ENCODE assay signal across 8 cellular contexts in the genomic region with DNA sequence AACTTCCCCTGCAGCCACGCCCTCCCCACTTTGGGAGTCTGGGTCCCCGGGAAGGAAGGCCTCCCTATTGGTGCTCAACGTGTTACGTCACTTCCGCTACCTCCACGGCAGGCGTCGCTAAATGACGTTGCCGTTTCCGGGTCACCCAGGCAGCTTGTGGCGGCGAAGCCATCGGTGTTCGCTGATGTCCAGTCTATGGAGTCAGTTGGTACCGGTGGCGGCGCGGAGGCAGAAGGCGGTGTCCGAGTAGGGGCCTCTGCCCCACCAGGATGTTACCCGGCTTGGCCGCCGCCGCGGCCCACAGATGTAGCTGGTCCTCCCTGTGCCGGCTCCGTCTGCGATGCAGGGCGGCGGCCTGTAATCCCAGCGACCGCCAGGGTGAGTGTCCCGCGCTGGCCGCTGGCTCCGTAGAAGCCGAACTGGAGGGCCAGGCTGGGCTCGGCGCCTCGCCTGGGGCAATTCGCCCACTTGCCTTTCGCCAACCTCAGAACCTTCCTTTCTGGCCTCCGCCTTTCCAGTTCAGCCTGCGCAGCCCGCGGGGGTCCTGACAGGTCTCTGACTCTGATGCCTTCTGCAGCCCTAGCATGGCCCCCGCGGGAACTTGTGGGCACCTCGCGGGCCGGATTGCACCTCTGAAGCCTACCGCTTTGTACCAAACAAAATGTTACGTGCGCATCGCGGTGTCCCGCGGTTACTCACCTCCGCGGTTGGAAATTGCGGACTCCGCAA. TPM values are rescaled to one million over a fixed set of nuclear protein-coding genes. Genes with fewer than 3 reads are reported as not detected.
DNase-seq lines count a peak whose midpoint lies in the region; ATAC-seq and TF ChIP-seq lines count a peak whose summit lies in the region.

A gene (plus strand): TSS at position 148 of the 729 bp plus-strand sequence. CDS start 122 bp downstream, at position 270.

- peaks cover 22% of the 10 kb centered on the region for H3K4me1 ChIP-seq in muscle layer of colon (ENCODE audit: insufficient read depth, low read length)

- peak within 1 kb of the TSS; percentile 90 to 94 for H3K4me3 ChIP-seq in muscle layer of colon (ENCODE audit: low read depth in 1 of 2, low read length in 2 of 2)

- H3K27me3 Mint-ChIP-seq in activated T-cell treated with anti-CD3 and anti-CD28 coated beads, Interleukin-2, amount 50 U/mL, for 24 hours, result no peaks in the 10 kb centered on the region

- H3K9ac ChIP-seq in muscle layer of colon (ENCODE audit: low read length), result peak within 1 kb of the TSS; percentile 94

- H3K4me1 Mint-ChIP-seq in activated T-cell treated with anti-CD3 and anti-CD28 coated beads, Interleukin-2, amount 50 U/mL, for 24 hours (ENCODE audit: low read depth), result peaks cover 35% of the 10 kb centered on the region

- no peaks in the 10 kb centered on the region for H3K9me3 ChIP-seq in muscle layer of colon (ENCODE audit: low read length)

- no peaks in the 10 kb centered on the region for H3K36me3 ChIP-seq in muscle layer of colon (ENCODE audit: insufficient read depth, low read length)

- DNase-seq in DMS79 treated with DMSO at 0.1 percent for 48 hours (lab: John Stamatoyannopoulos, UW) (peak; percentile 54), KG1 (lab: John Stamatoyannopoulos, UW) (peak; percentile 84)
- DNase-seq in activated T-cell treated with anti-CD3 and anti-CD28 coated beads, Interleukin-2, amount 50 U/mL, for 24 hours, result peak; percentile 93
- peak; percentile 83 for DNase-seq in stimulated activated CD8-positive, alpha-beta memory T cell treated with anti-CD3 and anti-CD28 coated beads, Interleukin-7, amount 100 ng/mL, for 24 hours (ENCODE audit: low read depth)

- no peaks in the 10 kb centered on the region for H3K27me3 ChIP-seq in muscle layer of colon (ENCODE audit: control insufficient read depth in 1 of 2, insufficient read depth in 2 of 2, low read length in 2 of 2)

- peak within 1 kb of the TSS; percentile 97 for H3K4me3 Mint-ChIP-seq in activated T-cell treated with anti-CD3 and anti-CD28 coated beads, Interleukin-2, amount 50 U/mL, for 24 hours

- no peaks in the 10 kb centered on the region for H3K9me3 Mint-ChIP-seq in activated T-cell treated with anti-CD3 and anti-CD28 coated beads, Interleukin-2, amount 50 U/mL, for 24 hours

- H3K36me3 Mint-ChIP-seq in activated T-cell treated with anti-CD3 and anti-CD28 coated beads, Interleukin-2, amount 50 U/mL, for 24 hours (ENCODE audit: low read depth), result peaks cover 18% of the 10 kb centered on the region

- H3K27ac Mint-ChIP-seq in activated T-cell treated with anti-CD3 and anti-CD28 coated beads, Interleukin-2, amount 50 U/mL, for 24 hours, result peak within 1 kb of the TSS; percentile 95

- ATAC-seq in GM21723 (IDR thresholded peaks at IDR 0.05; ENCODE audit: unreplicated experiment) (peak; percentile 99), esophagus mucosa (peak; percentile 98)

- peak within 1 kb of the TSS; percentile 93 for H3K27ac ChIP-seq in muscle layer of colon (ENCODE audit: low read depth, low read length)

TF ChIP-seq in PFSK-1, 5 proteins besides CTCF, POLR2A, EP300 and RAD21:
- TF ChIP-seq SIN3A (IDR thresholded peaks at IDR 0.05; ENCODE audit: borderline replicate concordance, insufficient read depth, low read length) (no peak), FOXP2 (optimal IDR thresholded peaks at IDR 0.05; ENCODE audit: borderline replicate concordance, extremely low read depth, extremely low read length, insufficient read depth) (peak; percentile 72), POLR2AphosphoS5 (IDR thresholded peaks at IDR 0.05; ENCODE audit: low read depth, low read length) (peak; percentile 97), TAF1 (IDR thresholded peaks at IDR 0.05; ENCODE audit: borderline replicate concordance, insufficient read depth, low read length) (peak; percentile 80; the same call in 1 of the 2 replicates)
- TF ChIP-seq, protein P1, sequence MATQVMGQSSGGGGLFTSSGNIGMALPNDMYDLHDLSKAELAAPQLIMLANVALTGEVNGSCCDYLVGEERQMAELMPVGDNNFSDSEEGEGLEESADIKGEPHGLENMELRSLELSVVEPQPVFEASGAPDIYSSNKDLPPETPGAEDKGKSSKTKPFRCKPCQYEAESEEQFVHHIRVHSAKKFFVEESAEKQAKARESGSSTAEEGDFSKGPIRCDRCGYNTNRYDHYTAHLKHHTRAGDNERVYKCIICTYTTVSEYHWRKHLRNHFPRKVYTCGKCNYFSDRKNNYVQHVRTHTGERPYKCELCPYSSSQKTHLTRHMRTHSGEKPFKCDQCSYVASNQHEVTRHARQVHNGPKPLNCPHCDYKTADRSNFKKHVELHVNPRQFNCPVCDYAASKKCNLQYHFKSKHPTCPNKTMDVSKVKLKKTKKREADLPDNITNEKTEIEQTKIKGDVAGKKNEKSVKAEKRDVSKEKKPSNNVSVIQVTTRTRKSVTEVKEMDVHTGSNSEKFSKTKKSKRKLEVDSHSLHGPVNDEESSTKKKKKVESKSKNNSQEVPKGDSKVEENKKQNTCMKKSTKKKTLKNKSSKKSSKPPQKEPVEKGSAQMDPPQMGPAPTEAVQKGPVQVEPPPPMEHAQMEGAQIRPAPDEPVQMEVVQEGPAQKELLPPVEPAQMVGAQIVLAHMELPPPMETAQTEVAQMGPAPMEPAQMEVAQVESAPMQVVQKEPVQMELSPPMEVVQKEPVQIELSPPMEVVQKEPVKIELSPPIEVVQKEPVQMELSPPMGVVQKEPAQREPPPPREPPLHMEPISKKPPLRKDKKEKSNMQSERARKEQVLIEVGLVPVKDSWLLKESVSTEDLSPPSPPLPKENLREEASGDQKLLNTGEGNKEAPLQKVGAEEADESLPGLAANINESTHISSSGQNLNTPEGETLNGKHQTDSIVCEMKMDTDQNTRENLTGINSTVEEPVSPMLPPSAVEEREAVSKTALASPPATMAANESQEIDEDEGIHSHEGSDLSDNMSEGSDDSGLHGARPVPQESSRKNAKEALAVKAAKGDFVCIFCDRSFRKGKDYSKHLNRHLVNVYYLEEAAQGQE (IDR thresholded peaks at IDR 0.05; ENCODE audit: insufficient read depth in 1 of 2, low read depth in 2 of 2, low read length in 2 of 2), result 0 out of 4 replicates have a peak, but pooled peaks of 1 of the 2 experiments have one; percentile 7
TF ChIP-seq in PFSK-1: peak in this region for 4.

RNA-seq across cellular contexts. Expression of the gene that starts here (rescaled TPM):
- polyA plus RNA-seq in PFSK-1 (2012; ENCODE audit: insufficient read length, low read depth), result 12.6 TPM
- total RNA-seq in esophagus mucosa, result 42.2 TPM

Comparison
In these comparisons a context has a peak if more than half of its experiments do, and no peak if none do; other contexts are left out.
1. Peak in every context shown above with its lines: DNase-seq, ATAC-seq, H3K4me3 ChIP-seq and H3K27ac ChIP-seq.